ENCODE assay signal across 1 cellular context in genomic region chr12:93025145-93026103, GRCh38.
TF ChIP-seq lines count a peak whose summit lies in the region.

No MANE protein-coding gene starts in this region.

TF ChIP-seq in HepG2, 621 proteins besides CTCF, POLR2A, EP300 and RAD21 (continued from another document):
- TF ChIP-seq RNF219 (CRISPR knock-in tag; IDR thresholded peaks at IDR 0.05), result 0 out of 2 replicates have a peak, but pooled peaks have one; percentile 43
- no peak for TF ChIP-seq ZNF605 (CRISPR knock-in tag; IDR thresholded peaks at IDR 0.05)
- TF ChIP-seq ATRX (CRISPR knock-in tag; IDR thresholded peaks at IDR 0.05; ENCODE audit: borderline replicate concordance), result no peak
- TF ChIP-seq SMC3 (IDR thresholded peaks at IDR 0.05; ENCODE audit: low read length), result peak; percentile 67
- no peak for TF ChIP-seq NR2F2 (IDR thresholded peaks at IDR 0.05; ENCODE audit: borderline replicate concordance, low read depth)
- TF ChIP-seq ZNF256 (CRISPR knock-in tag; conservative IDR thresholded peaks at IDR 0.05), result no peak
- no peak for TF ChIP-seq HMG20A (CRISPR knock-in tag; IDR thresholded peaks at IDR 0.05; ENCODE audit: borderline replicate concordance)
- TF ChIP-seq TOPORS (CRISPR knock-in tag; IDR thresholded peaks at IDR 0.05), result no peak
- TF ChIP-seq MTF2 (CRISPR knock-in tag; IDR thresholded peaks at IDR 0.05; ENCODE audit: borderline replicate concordance), result no peak
- no peak for TF ChIP-seq SMYD3 (CRISPR knock-in tag; IDR thresholded peaks at IDR 0.05)
- peak; percentile 17 for TF ChIP-seq CEBPG (CRISPR knock-in tag; IDR thresholded peaks at IDR 0.05)
- no peak for TF ChIP-seq HNRNPUL1 (IDR thresholded peaks at IDR 0.05; ENCODE audit: low read depth, low read length)
- TF ChIP-seq ERF (CRISPR knock-in tag; IDR thresholded peaks at IDR 0.05), result 0 out of 2 replicates have a peak, but pooled peaks have one; percentile 22
- 0 out of 2 replicates have a peak, but pooled peaks have one; percentile 8 for TF ChIP-seq ZNF652 (CRISPR knock-in tag; IDR thresholded peaks at IDR 0.05; ENCODE audit: borderline replicate concordance, low read depth)
- peak; percentile 88 for TF ChIP-seq ZNF770 (CRISPR knock-in tag; IDR thresholded peaks at IDR 0.05)
- no peak for TF ChIP-seq SIN3B (IDR thresholded peaks at IDR 0.05; ENCODE audit: low read length)
- TF ChIP-seq STAG1 (CRISPR knock-in tag; IDR thresholded peaks at IDR 0.05), result peak; percentile 83
- TF ChIP-seq ATF3 (CRISPR knock-in tag; IDR thresholded peaks at IDR 0.05), result no peak
- TF ChIP-seq CEBPB (IDR thresholded peaks at IDR 0.05; ENCODE audit: borderline replicate concordance, low read depth, low read length), result peak; percentile 21; the same call in 1 of the 2 replicates
